26 cellular contexts compared by ENCODE assay signal in the genomic region with DNA sequence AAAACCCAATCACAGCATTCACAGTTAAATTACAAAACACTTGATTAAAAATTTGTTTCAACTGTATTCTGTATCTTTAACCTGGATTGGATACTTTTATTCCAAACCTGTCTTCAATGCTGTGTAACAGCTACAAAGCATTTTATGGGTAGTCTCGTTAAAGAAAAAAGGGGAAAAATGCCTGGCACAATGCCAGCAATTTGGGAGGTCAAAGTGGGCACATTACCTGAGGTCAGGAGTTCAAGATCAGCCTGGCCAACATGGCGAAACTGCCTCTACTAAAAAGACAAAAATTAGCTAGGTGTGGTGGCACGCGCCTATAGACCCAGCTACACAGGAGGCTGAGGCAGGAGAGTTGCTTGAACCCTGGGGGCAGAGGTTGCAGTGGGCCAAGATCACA. TPM values are rescaled to one million over a fixed set of nuclear protein-coding genes. Genes with fewer than 3 reads are reported as not detected.
DNase-seq lines count a peak whose midpoint lies in the region; ATAC-seq and TF ChIP-seq lines count a peak whose summit lies in the region.
"Had no signal": no experiment of that assay in that cellular context is flagged by ENCODE, and none has a peak within 500 bp of the region (broad histone marks: within the 10 kb centered on the region; RNA-seq: fewer than 3 reads in every experiment).

No MANE protein-coding gene starts in this region.

- H3K4me3 Mint-ChIP-seq in activated naive CD8-positive, alpha-beta T cell, result peak overlapping the region; percentile 13
- H3K4me3 Mint-ChIP-seq in activated naive CD8-positive, alpha-beta T cell treated with anti-CD3 and anti-CD28 coated beads for 36 hours, result no peak overlapping the region
- peak overlapping the region in 1 of 8 donors; percentile 94 for H3K4me3 Mint-ChIP-seq in naive B cell
- H3K4me3 Mint-ChIP-seq: dendritic cell treated with granulocyte-macrophage colony-stimulating factor and Interleukin-4, amounts not matched to agents 40 ng/mL and 50 ng/mL, for 4 days; WTC11 had no signal

- TF ChIP-seq CTCF in ascending aorta (IDR thresholded peaks at IDR 0.05) (no peak), upper lobe of left lung (IDR thresholded peaks at IDR 0.05) (no peak)

- no peaks in the 10 kb centered on the region for H3K9me3 ChIP-seq in ascending aorta
- H3K9me3 ChIP-seq in upper lobe of left lung, result no peaks in the 10 kb centered on the region
- H3K9me3 ChIP-seq: A549, BE2C, heart right ventricle, SK-N-SH had no signal

- H3K36me3 ChIP-seq in ascending aorta (peaks cover 34 to 39% of the 10 kb centered on the region in 2 donors), upper lobe of left lung (peaks cover 6 to 44% (median 19%) of the 10 kb centered on the region in 4 donors)

- intact Hi-C loops in ascending aorta (cut with DNase I), result no loop called here

- H3K27me3 Mint-ChIP-seq in activated naive CD8-positive, alpha-beta T cell, result no peaks in the 10 kb centered on the region
- H3K27me3 Mint-ChIP-seq in activated naive CD8-positive, alpha-beta T cell treated with anti-CD3 and anti-CD28 coated beads for 36 hours, result no peaks in the 10 kb centered on the region
- no peaks in the 10 kb centered on the region for H3K27me3 Mint-ChIP-seq in naive B cell
- H3K27me3 Mint-ChIP-seq: dendritic cell treated with granulocyte-macrophage colony-stimulating factor and Interleukin-4, amounts not matched to agents 40 ng/mL and 50 ng/mL, for 4 days had no signal

- no peak for TF ChIP-seq POLR2A in upper lobe of left lung (IDR thresholded peaks at IDR 0.05)

- 80 to 86% methylated on average over 4 of the region's 4 CpGs for WGBS in upper lobe of left lung, 2 donors

- H3K27ac ChIP-seq in ascending aorta, result no peak overlapping the region
- peak overlapping the region in 3 of 4 donors; percentile 31 to 98 (median 66) for H3K27ac ChIP-seq in upper lobe of left lung
- H3K27ac ChIP-seq: A549 had no signal

- peak overlapping the region; percentile 54 for H3K27ac Mint-ChIP-seq in activated naive CD8-positive, alpha-beta T cell
- H3K27ac Mint-ChIP-seq in activated naive CD8-positive, alpha-beta T cell treated with anti-CD3 and anti-CD28 coated beads for 36 hours, result no peak overlapping the region
- peak overlapping the region in 4 of 6 donors; percentile 47 to 84 (median 62) for H3K27ac Mint-ChIP-seq in naive B cell
- H3K27ac Mint-ChIP-seq: dendritic cell treated with granulocyte-macrophage colony-stimulating factor and Interleukin-4, amounts not matched to agents 40 ng/mL and 50 ng/mL, for 4 days; WTC11 had no signal

- H3K4me1 ChIP-seq in ascending aorta (peaks cover 6 to 53% of the 10 kb centered on the region in 2 donors), upper lobe of left lung (peaks cover 58 to 72% (median 66%) of the 10 kb centered on the region in 4 donors)
- H3K4me1 ChIP-seq: BE2C had no signal

- ATAC-seq in naive B cell (ENCODE audit: low read depth in 2 of 2), result no peak
- no peak for ATAC-seq in upper lobe of left lung (ENCODE audit: low FRiP score in 2 of 2)
- ATAC-seq: A549, heart right ventricle, left cardiac atrium, WTC11 had no signal

- H3K27me3 ChIP-seq in ascending aorta, result no peaks in the 10 kb centered on the region
- no peaks in the 10 kb centered on the region for H3K27me3 ChIP-seq in upper lobe of left lung
- H3K27me3 ChIP-seq: BE2C, heart right ventricle had no signal

- DNase-seq in activated naive CD8-positive, alpha-beta T cell treated with anti-CD3 and anti-CD28 coated beads for 36 hours, result no peak
- DNase-seq in ascending aorta (ENCODE audit: low spot score in 2 of 2) (no peak), naive B cell (no peak), upper lobe of left lung (no peak), UCSD-AML1 (lab: John Stamatoyannopoulos, UW; ENCODE audit: unreplicated experiment) (no peak), NCI-H1105 treated with DMSO at 0.1 percent for 48 hours (lab: John Stamatoyannopoulos, UW) (no peak), SHP77 (lab: John Stamatoyannopoulos, UW) (no peak)
- DNase-seq: activated CD4-positive, alpha-beta T cell treated with anti-CD3 and anti-CD28 coated beads, Interleukin-2, amount 50 U/mL, for 1 hour; activated gamma-delta T cell; amygdala; BE2C; H7; heart right ventricle; left cardiac atrium; mesenchymal stem cell; NCI-H1048; NCI-H1930; NCI-H226; SK-N-SH; small intestine; stimulated activated CD4-positive, alpha-beta T cell treated with anti-CD3 and anti-CD28 coated beads, Interleukin-1b, Interleukin-23, amount 100 ng/mL, for 48 hours; T-helper 9 cell had no signal

- no peak for TF ChIP-seq EP300 in upper lobe of left lung (IDR thresholded peaks at IDR 0.05)

- peaks cover 13% of the 10 kb centered on the region for H3K36me3 Mint-ChIP-seq in activated naive CD8-positive, alpha-beta T cell
- peaks cover 61% of the 10 kb centered on the region for H3K36me3 Mint-ChIP-seq in activated naive CD8-positive, alpha-beta T cell treated with anti-CD3 and anti-CD28 coated beads for 36 hours
- peaks cover 7 to 32% of the 10 kb centered on the region in 2 donors for H3K36me3 Mint-ChIP-seq in naive B cell

- H3K4me1 Mint-ChIP-seq in activated naive CD8-positive, alpha-beta T cell (ENCODE audit: low read depth), result peaks cover 75% of the 10 kb centered on the region
- peaks cover 63% of the 10 kb centered on the region for H3K4me1 Mint-ChIP-seq in activated naive CD8-positive, alpha-beta T cell treated with anti-CD3 and anti-CD28 coated beads for 36 hours
- H3K4me1 Mint-ChIP-seq in naive B cell, result peaks cover 50 to 78% (median 61%) of the 10 kb centered on the region in 3 donors

- H3K9me3 Mint-ChIP-seq in activated naive CD8-positive, alpha-beta T cell (ENCODE audit: low read depth), result no peaks in the 10 kb centered on the region
- no peaks in the 10 kb centered on the region for H3K9me3 Mint-ChIP-seq in activated naive CD8-positive, alpha-beta T cell treated with anti-CD3 and anti-CD28 coated beads for 36 hours
- H3K9me3 Mint-ChIP-seq in naive B cell, result no peaks in the 10 kb centered on the region
- H3K9me3 Mint-ChIP-seq: dendritic cell treated with granulocyte-macrophage colony-stimulating factor and Interleukin-4, amounts not matched to agents 40 ng/mL and 50 ng/mL, for 4 days; WTC11 had no signal

- H3K4me3 ChIP-seq in ascending aorta (peak overlapping the region; percentile 13 to 24), upper lobe of left lung (no peak overlapping the region)
- H3K4me3 ChIP-seq: A549, heart right ventricle had no signal

RNA-seq across cellular contexts. Expression of a gene that starts 4.0 kb away (rescaled TPM):
- total RNA-seq in activated naive CD8-positive, alpha-beta T cell treated with anti-CD3 and anti-CD28 coated beads for 36 hours, result 10 to 100 TPM; 53.8 to 54.2 TPM
- total RNA-seq in ascending aorta, result 35.8 TPM
- 10 to 100 TPM; 45.6 to 53.9 (median 50.9) TPM for polyA plus RNA-seq in naive B cell (ENCODE audit: low read depth in 6 of 6)
- total RNA-seq in upper lobe of left lung, result 10 to 100 TPM; 33.7 to 56.4 (median 46.2) TPM

Comparison
In these comparisons a context has a peak if more than half of its experiments do, and no peak if none do; other contexts are left out.
1. H3K27ac ChIP-seq: peak in upper lobe of left lung (3 of 4); none in ascending aorta (0 of 2).
2. H3K4me3 ChIP-seq: peak in ascending aorta (2 of 2); none in upper lobe of left lung (0 of 4).